23 cellular contexts compared by ENCODE assay signal in the genomic region with DNA sequence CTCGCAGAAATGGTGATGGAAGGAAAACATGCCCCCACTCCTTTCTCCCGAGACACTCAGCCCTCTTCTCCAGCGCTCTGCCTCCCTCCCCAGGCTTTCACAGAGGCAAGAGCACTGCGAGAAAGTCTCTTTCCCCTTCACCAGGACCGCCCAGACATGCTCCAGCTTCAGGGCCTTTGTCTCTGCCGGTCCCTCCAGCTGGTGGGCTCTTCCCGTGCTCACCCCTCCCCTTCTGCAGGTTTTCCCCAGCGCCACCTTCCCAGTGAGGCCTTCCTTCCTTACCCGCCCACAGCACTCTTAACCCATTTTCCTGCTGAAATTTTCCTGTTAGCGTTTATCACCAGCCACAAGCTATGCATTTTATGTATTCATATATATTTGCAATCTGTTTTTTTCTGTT.
"Had no signal": no experiment of that assay in that cellular context is flagged by ENCODE, and none has a peak within 500 bp of the region (broad histone marks: within the 10 kb centered on the region; RNA-seq: fewer than 3 reads in every experiment).

No MANE protein-coding gene starts in this region.

- DNase-seq: effector memory CD4-positive, alpha-beta T cell; gastrocnemius medialis; glutamatergic neuron; immature natural killer cell; left colon; left ventricle myocardium superior; mesenchymal stem cell; naive B cell; ovary; sigmoid colon; stimulated activated CD4-positive, alpha-beta T cell treated with anti-CD3 and anti-CD28 coated beads, Interleukin-2, amount 100 ng/mL, for 24 hours; stimulated activated CD4-positive, alpha-beta T cell treated with anti-CD3 and anti-CD28 coated beads, Interleukin-4, amount 100 ng/mL, for 4 hours; stimulated activated naive B cell treated with anti-CD40 and anti-IgM and Interleukin-4, amounts not matched to agents 10 μg/mL and 1 μg/mL and 100 μg/mL, for 72 hours; stimulated activated naive CD8-positive, alpha-beta T cell treated with anti-CD3 and anti-CD28 coated beads, Interleukin-15, amount 100 ng/mL, for 72 hours; testis; transverse colon had no signal

- H3K9me3 ChIP-seq: esophagus muscularis mucosa, gastrocnemius medialis, neutrophil, right atrium auricular region, sigmoid colon, testis, transverse colon had no signal

- H3K27ac ChIP-seq: epithelial cell of prostate, esophagus muscularis mucosa, gastrocnemius medialis, neutrophil, ovary, right atrium auricular region, sigmoid colon, skin epidermis, testis, transverse colon had no signal

- H3K4me1 Mint-ChIP-seq: immature natural killer cell; naive B cell; stimulated activated naive B cell treated with anti-CD40 and anti-IgM and Interleukin-4, amounts not matched to agents 10 μg/mL and 1 μg/mL and 100 μg/mL, for 72 hours; stimulated activated naive CD8-positive, alpha-beta T cell treated with anti-CD3 and anti-CD28 coated beads, Interleukin-15, amount 100 ng/mL, for 72 hours had no signal

- H3K36me3 Mint-ChIP-seq: immature natural killer cell; naive B cell; stimulated activated naive B cell treated with anti-CD40 and anti-IgM and Interleukin-4, amounts not matched to agents 10 μg/mL and 1 μg/mL and 100 μg/mL, for 72 hours had no signal

- ATAC-seq: gastrocnemius medialis; left colon; left ventricle myocardium superior; stimulated activated naive B cell treated with anti-CD40 and anti-IgM and Interleukin-4, amounts not matched to agents 10 μg/mL and 1 μg/mL and 100 μg/mL, for 72 hours; stimulated activated naive CD8-positive, alpha-beta T cell treated with anti-CD3 and anti-CD28 coated beads, Interleukin-15, amount 100 ng/mL, for 72 hours had no signal

- H3K4me3 ChIP-seq: esophagus muscularis mucosa, gastrocnemius medialis, lung, ovary, right atrium auricular region, sigmoid colon, skin epidermis, testis, transverse colon had no signal

- H3K27ac Mint-ChIP-seq: immature natural killer cell, naive B cell, nephron had no signal

- H3K27me3 ChIP-seq: gastrocnemius medialis, neutrophil, ovary, right atrium auricular region, sigmoid colon, testis, transverse colon had no signal

- H3K4me1 ChIP-seq: esophagus muscularis mucosa, gastrocnemius medialis, right atrium auricular region, sigmoid colon, testis, transverse colon had no signal

- H3K9me3 Mint-ChIP-seq: immature natural killer cell; nephron; stimulated activated naive CD8-positive, alpha-beta T cell treated with anti-CD3 and anti-CD28 coated beads, Interleukin-15, amount 100 ng/mL, for 72 hours had no signal

- H3K36me3 ChIP-seq: esophagus muscularis mucosa, gastrocnemius medialis, neutrophil, ovary, right atrium auricular region, sigmoid colon, transverse colon had no signal

- H3K4me3 Mint-ChIP-seq: immature natural killer cell; nephron; stimulated activated naive B cell treated with anti-CD40 and anti-IgM and Interleukin-4, amounts not matched to agents 10 μg/mL and 1 μg/mL and 100 μg/mL, for 72 hours; stimulated activated naive CD8-positive, alpha-beta T cell treated with anti-CD3 and anti-CD28 coated beads, Interleukin-15, amount 100 ng/mL, for 72 hours had no signal
